In genomic region chr6:4844108-4844507, GRCh38 we compare ENCODE assay signal across 12 cellular contexts.
DNase-seq lines count a peak whose midpoint lies in the region; ATAC-seq and TF ChIP-seq lines count a peak whose summit lies in the region.
"Had no signal": no experiment of that assay in that cellular context is flagged by ENCODE, and none has a peak within 500 bp of the region (broad histone marks: within the 10 kb centered on the region; RNA-seq: fewer than 3 reads in every experiment).

No MANE protein-coding gene starts in this region.

- peaks cover 13% of the 10 kb centered on the region; the same call in 2 of the 3 replicates for H3K9me3 Mint-ChIP-seq in GM23338
- peaks cover 41% of the 10 kb centered on the region for H3K9me3 Mint-ChIP-seq in activated CD8-positive, alpha-beta T cell treated with anti-CD3 and anti-CD28 coated beads for 36 hours
- H3K9me3 Mint-ChIP-seq in stimulated activated naive B cell treated with anti-CD40 and anti-IgM and Interleukin-4, amounts not matched to agents 10 μg/mL and 1 μg/mL and 100 μg/mL, for 72 hours = peaks cover 15 to 30% of the 10 kb centered on the region in 2 donors

- H2BK120ac ChIP-seq in mesendoderm (ENCODE audit: low read depth, low read length) = no peak overlapping the region

- H3K27me3 Mint-ChIP-seq in GM23338 (ENCODE audit: insufficient read depth, low read depth, poor library complexity) = peaks cover 12% of the 10 kb centered on the region
- no peaks in the 10 kb centered on the region for H3K27me3 Mint-ChIP-seq in activated CD8-positive, alpha-beta T cell treated with anti-CD3 and anti-CD28 coated beads for 36 hours
- H3K27me3 Mint-ChIP-seq in stimulated activated naive B cell treated with anti-CD40 and anti-IgM and Interleukin-4, amounts not matched to agents 10 μg/mL and 1 μg/mL and 100 μg/mL, for 72 hours = no peaks in the 10 kb centered on the region

- in situ Hi-C loops in ACHN (cut with HindIII; ENCODE audit: low pct_ligation_motif_present, low pct_unique_long_range_greater_than_20kb, low sequenced_read_pairs) = no loop called here

- H3K4ac ChIP-seq in mesendoderm (ENCODE audit: low read depth, low read length) = no peak overlapping the region

- intact Hi-C loops in activated CD8-positive, alpha-beta T cell treated with anti-CD3 and anti-CD28 coated beads for 36 hours (cut with micrococcal nuclease) = no loop called here

- H3K56ac ChIP-seq in mesendoderm (ENCODE audit: low read length) = no peak overlapping the region

- H2BK5ac ChIP-seq in mesendoderm (ENCODE audit: low read length) = no peak overlapping the region

- H3K36me3 ChIP-seq in GM23338 (ENCODE audit: insufficient read depth) (no peaks in the 10 kb centered on the region), mesendoderm (ENCODE audit: control insufficient read depth, insufficient read depth, low read length) (no peaks in the 10 kb centered on the region)
- H3K36me3 ChIP-seq: HAP-1, thyroid gland had no signal

- H3K23ac ChIP-seq in mesendoderm (ENCODE audit: low read length) = no peak overlapping the region

- no peak overlapping the region for H3K4me3 Mint-ChIP-seq in GM23338
- no peak overlapping the region for H3K4me3 Mint-ChIP-seq in activated CD8-positive, alpha-beta T cell treated with anti-CD3 and anti-CD28 coated beads for 36 hours
- no peak overlapping the region for H3K4me3 Mint-ChIP-seq in stimulated activated naive B cell treated with anti-CD40 and anti-IgM and Interleukin-4, amounts not matched to agents 10 μg/mL and 1 μg/mL and 100 μg/mL, for 72 hours

- H4K20me1 ChIP-seq in GM23338 (replicated peaks; ENCODE audit: insufficient read depth) = peaks cover 75% of the 10 kb centered on the region

- no CpG with 5 or more reads among the region's 7 CpGs for WGBS in mesendoderm (ENCODE audit: extremely low coverage, insufficient coverage, low lambda C conversion rate)

- no peak overlapping the region for H3K4me2 ChIP-seq in GM23338
- no peak overlapping the region for H3K4me2 ChIP-seq in mesendoderm (ENCODE audit: low read length)

- H4K5ac ChIP-seq in mesendoderm (ENCODE audit: low read length) = no peak overlapping the region

- H3K4me1 ChIP-seq in GM23338 (ENCODE audit: insufficient read depth) (peaks cover 38% of the 10 kb centered on the region), mesendoderm (ENCODE audit: control insufficient read depth, low read depth, low read length) (no peaks in the 10 kb centered on the region)
- H3K4me1 ChIP-seq: HAP-1 had no signal

- no peak overlapping the region for H2BK15ac ChIP-seq in mesendoderm (replicated peaks; ENCODE audit: low read depth)

- H3K27ac ChIP-seq in GM23338 (ENCODE audit: low read depth) = no peak overlapping the region
- no peak overlapping the region for H3K27ac ChIP-seq in mesendoderm (ENCODE audit: low read depth, low read length)
- H3K27ac ChIP-seq: thyroid gland had no signal

- H3K18ac ChIP-seq in mesendoderm (ENCODE audit: low read length) = no peak overlapping the region

- H3K36me3 Mint-ChIP-seq in GM23338 (ENCODE audit: low read depth) = peaks cover 21% of the 10 kb centered on the region
- H3K36me3 Mint-ChIP-seq in activated CD8-positive, alpha-beta T cell treated with anti-CD3 and anti-CD28 coated beads for 36 hours (ENCODE audit: low read depth) = peaks cover 35% of the 10 kb centered on the region
- H3K36me3 Mint-ChIP-seq in stimulated activated naive B cell treated with anti-CD40 and anti-IgM and Interleukin-4, amounts not matched to agents 10 μg/mL and 1 μg/mL and 100 μg/mL, for 72 hours = peaks cover 25 to 37% of the 10 kb centered on the region in 2 donors

- POLR2A ChIA-PET in activated CD8-positive, alpha-beta T cell treated with anti-CD3 and anti-CD28 coated beads for 36 hours (lab: Charles Lee) = no interaction called here

- H4K8ac ChIP-seq in mesendoderm (ENCODE audit: low read depth, low read length) = no peak overlapping the region

- H2AFZ ChIP-seq in GM23338 = no peak overlapping the region

- peak; percentile 80 to 92 for TF ChIP-seq CTCF in GM23338 (conservative IDR thresholded peaks at IDR 0.05; ENCODE audit: low read depth in 2 of 2)
- TF ChIP-seq CTCF in activated CD8-positive, alpha-beta T cell treated with anti-CD3 and anti-CD28 coated beads for 36 hours (IDR thresholded peaks at IDR 0.05) = peak; percentile 55

- H3K9ac ChIP-seq in mesendoderm (ENCODE audit: low read length) = no peak overlapping the region

- no peaks in the 10 kb centered on the region for H3K27me3 ChIP-seq in GM23338 (ENCODE audit: insufficient read depth)
- no peaks in the 10 kb centered on the region for H3K27me3 ChIP-seq in mesendoderm (ENCODE audit: insufficient read depth, low read length, poor library complexity)
- H3K27me3 ChIP-seq: thyroid gland had no signal

- H3K4me3 ChIP-seq in GM23338 (no peak overlapping the region), mesendoderm (ENCODE audit: low read length) (no peak overlapping the region)
- H3K4me3 ChIP-seq: HAP-1, thyroid gland had no signal

- peaks cover 69% of the 10 kb centered on the region for H3K4me1 Mint-ChIP-seq in GM23338
- peaks cover 54% of the 10 kb centered on the region for H3K4me1 Mint-ChIP-seq in activated CD8-positive, alpha-beta T cell treated with anti-CD3 and anti-CD28 coated beads for 36 hours (ENCODE audit: low read depth)
- peaks cover 33 to 56% of the 10 kb centered on the region in 2 donors for H3K4me1 Mint-ChIP-seq in stimulated activated naive B cell treated with anti-CD40 and anti-IgM and Interleukin-4, amounts not matched to agents 10 μg/mL and 1 μg/mL and 100 μg/mL, for 72 hours

- CTCF ChIA-PET in activated CD8-positive, alpha-beta T cell treated with anti-CD3 and anti-CD28 coated beads for 36 hours (lab: Charles Lee) = interaction anchor here (0.7 to 1.9 kb wide), 6 partner anchors 17 to 102 kb away, joined by 3 to 6 read pairs (median 4); no protein-coding TSS in a partner anchor

- ATAC-seq in GM23338 (peak; percentile 67), HG02623 (IDR thresholded peaks at IDR 0.05; ENCODE audit: unreplicated experiment) (no peak)
- no peak for ATAC-seq in activated CD8-positive, alpha-beta T cell treated with anti-CD3 and anti-CD28 coated beads for 36 hours
- no peak for ATAC-seq in stimulated activated naive B cell treated with anti-CD40 and anti-IgM and Interleukin-4, amounts not matched to agents 10 μg/mL and 1 μg/mL and 100 μg/mL, for 72 hours (replicated peaks)
- ATAC-seq: left lobe of liver had no signal

- DNase-seq in DMS53 (lab: John Stamatoyannopoulos, UW) (peak; percentile 38), DMS53 treated with DMSO at 0.1 percent for 48 hours (lab: John Stamatoyannopoulos, UW; ENCODE audit: unreplicated experiment) (no peak), GM23338 (ENCODE audit: low spot score) (peak; percentile 76), mesendoderm (peak; percentile 67), ACHN (no peak)
- DNase-seq in activated CD8-positive, alpha-beta T cell treated with anti-CD3 and anti-CD28 coated beads for 36 hours = peak; percentile 35
- no peak for DNase-seq in stimulated activated naive B cell treated with anti-CD40 and anti-IgM and Interleukin-4, amounts not matched to agents 10 μg/mL and 1 μg/mL and 100 μg/mL, for 72 hours
- DNase-seq: NCI-H146, thyroid gland had no signal

- no peaks in the 10 kb centered on the region for H3K9me2 ChIP-seq in GM23338 (ENCODE audit: insufficient read depth)

- no peaks in the 10 kb centered on the region for H3F3A ChIP-seq in GM23338 (replicated peaks; ENCODE audit: low read depth)

- H3K27ac Mint-ChIP-seq in GM23338 = no peak overlapping the region
- H3K27ac Mint-ChIP-seq in activated CD8-positive, alpha-beta T cell treated with anti-CD3 and anti-CD28 coated beads for 36 hours = no peak overlapping the region
- no peak overlapping the region for H3K27ac Mint-ChIP-seq in stimulated activated naive B cell treated with anti-CD40 and anti-IgM and Interleukin-4, amounts not matched to agents 10 μg/mL and 1 μg/mL and 100 μg/mL, for 72 hours

- H2AK5ac ChIP-seq in mesendoderm (ENCODE audit: low read length) = no peak overlapping the region

- peaks cover 10% of the 10 kb centered on the region for H3K79me1 ChIP-seq in mesendoderm (ENCODE audit: low read length)

- H3K79me2 ChIP-seq in GM23338 (replicated peaks; ENCODE audit: insufficient read depth) (peaks cover 99% of the 10 kb centered on the region), mesendoderm (ENCODE audit: control insufficient read depth, insufficient read depth, low read length) (peaks cover 43% of the 10 kb centered on the region)

TF ChIP-seq in GM23338, 12 proteins besides CTCF, POLR2A, EP300 and RAD21 (continues in another document):
- no peak for TF ChIP-seq ZNF331 (CRISPR knock-in tag; IDR thresholded peaks at IDR 0.05; ENCODE audit: low read depth)
- no peak for TF ChIP-seq REST (IDR thresholded peaks at IDR 0.05; ENCODE audit: unreplicated experiment)
- no peak for TF ChIP-seq EZH2phosphoT487 (IDR thresholded peaks at IDR 0.05; ENCODE audit: unreplicated experiment)
- no peak for TF ChIP-seq ZNF114 (CRISPR knock-in tag; IDR thresholded peaks at IDR 0.05)
- no peak for TF ChIP-seq EZH2 (IDR thresholded peaks at IDR 0.05; ENCODE audit: low read depth, unreplicated experiment)
- TF ChIP-seq CREB1 (CRISPR knock-in tag; IDR thresholded peaks at IDR 0.05; ENCODE audit: low read depth) = no peak
- TF ChIP-seq POLR2AphosphoS5 (IDR thresholded peaks at IDR 0.05; ENCODE audit: low read depth) = no peak

Comparison
In these comparisons a context has a peak if more than half of its experiments do, and no peak if none do; other contexts are left out.
1. DNase-seq: peak in DMS53 (single experiment), GM23338 (single experiment), activated CD8-positive, alpha-beta T cell treated with anti-CD3 and anti-CD28 coated beads for 36 hours (single experiment) and mesendoderm (single experiment); none in DMS53 treated with DMSO at 0.1 percent for 48 hours (single experiment), stimulated activated naive B cell treated with anti-CD40 and anti-IgM and Interleukin-4, amounts not matched to agents 10 μg/mL and 1 μg/mL and 100 μg/mL, for 72 hours (single experiment) and ACHN (single experiment).